In genomic region chr10:61866700-61867368, GRCh38 we compare ENCODE assay signal across 1 cellular context.
TF ChIP-seq lines count a peak whose summit lies in the region.

No MANE protein-coding gene starts in this region.

TF ChIP-seq in IMR-90, 13 proteins besides CTCF, POLR2A, EP300 and RAD21:
- TF ChIP-seq ELK1 (IDR thresholded peaks at IDR 0.05; ENCODE audit: borderline replicate concordance, low read depth, low read length), result no peak
